Comparison of ENCODE assay signal across 28 cellular contexts in the genomic region with DNA sequence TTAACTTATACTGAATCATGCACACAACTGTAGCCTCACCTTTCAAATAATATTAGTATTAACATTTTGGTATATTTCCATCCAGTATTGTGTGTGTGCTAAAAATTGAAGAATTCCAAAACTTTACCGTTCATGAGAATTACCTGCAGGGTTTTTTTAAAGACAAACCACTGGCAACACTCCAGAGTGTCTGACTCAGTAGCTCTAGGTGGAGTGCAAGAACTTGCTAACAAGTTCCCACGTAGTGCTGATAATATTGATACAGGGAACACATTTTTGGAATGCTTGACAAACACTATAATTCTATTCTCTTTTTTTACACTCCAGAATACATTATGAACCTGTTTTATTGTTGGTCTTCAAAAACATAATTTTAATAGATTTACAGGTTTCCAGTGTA. TPM values are rescaled to one million over a fixed set of nuclear protein-coding genes. Genes with fewer than 3 reads are reported as not detected.
"Had no signal": no experiment of that assay in that cellular context is flagged by ENCODE, and none has a peak within 500 bp of the region (broad histone marks: within the 10 kb centered on the region; RNA-seq: fewer than 3 reads in every experiment).

No MANE protein-coding gene starts in this region.

- H3K4me3 ChIP-seq: gastrocnemius medialis, left lung, pancreas, smooth muscle cell, suprapubic skin, transverse colon, upper lobe of right lung, uterus had no signal

- H3K27ac ChIP-seq: gastrocnemius medialis, left lung, pancreas, suprapubic skin, transverse colon, upper lobe of right lung, uterus had no signal

- H3K4me2 ChIP-seq: smooth muscle cell had no signal

- DNase-seq: cortex of kidney; effector memory CD8-positive, alpha-beta T cell; gastrocnemius medialis; head of caudate nucleus; kidney; left cardiac atrium; left lung; mesendoderm; midbrain; natural killer cell; pancreas; stimulated activated CD4-positive, alpha-beta T cell treated with anti-CD3 and anti-CD28 coated beads, Interleukin-12 subunit alpha, Interleukin-12 subunit beta, amount 100 ng/mL, for 4 hours; stimulated activated CD4-positive, alpha-beta T cell treated with anti-CD3 and anti-CD28 coated beads, Interleukin-1b, Interleukin-23, amount 100 ng/mL, for 48 hours; stimulated activated CD4-positive, alpha-beta T cell treated with anti-CD3 and anti-CD28 coated beads, Interleukin-4, amount 100 ng/mL, for 1 hour; stimulated activated CD8-positive, alpha-beta memory T cell treated with anti-CD3 and anti-CD28 coated beads, Interleukin-4, amount 100 ng/mL, for 48 hours; stimulated activated naive CD4-positive, alpha-beta T cell; stimulated activated naive CD8-positive, alpha-beta T cell treated with anti-CD3 and anti-CD28 coated beads, Interleukin-15, amount 100 ng/mL, for 72 hours; transverse colon; upper lobe of right lung; uterus had no signal

- FAIRE-seq: endometrium, kidney, pancreas had no signal

- H3K36me3 ChIP-seq: gastrocnemius medialis, left lung, pancreas, suprapubic skin, transverse colon, upper lobe of right lung, uterus had no signal

- H3K4me1 ChIP-seq: gastrocnemius medialis, left lung, pancreas, transverse colon, upper lobe of right lung, uterus had no signal

- H3K9me3 ChIP-seq: gastrocnemius medialis, left lung, pancreas, suprapubic skin, transverse colon, upper lobe of right lung, uterus had no signal

- H3K27me3 ChIP-seq: gastrocnemius medialis, left lung, pancreas, suprapubic skin, transverse colon, upper lobe of right lung had no signal

RNA-seq across cellular contexts. Expression of a gene that starts 27.7 kb away (rescaled TPM):
- total RNA-seq: fibroblast of villous mesenchyme, gastrocnemius medialis, glomerular endothelial cell, myocyte, natural killer cell, pulmonary artery endothelial cell had no signal
- polyA plus RNA-seq: neural cell, smooth muscle cell had no signal
